Comparison of ENCODE assay signal across 22 cellular contexts in genomic region chr1:28778021-28778420, GRCh38. TPM values are rescaled to one million over a fixed set of nuclear protein-coding genes. Genes with fewer than 3 reads are reported as not detected.
DNase-seq lines count a peak whose midpoint lies in the region; ATAC-seq and TF ChIP-seq lines count a peak whose summit lies in the region.
"Had no signal": no experiment of that assay in that cellular context is flagged by ENCODE, and none has a peak within 500 bp of the region (broad histone marks: within the 10 kb centered on the region; RNA-seq: fewer than 3 reads in every experiment).

No MANE protein-coding gene starts in this region.

- no peak for ATAC-seq in activated naive CD8-positive, alpha-beta T cell treated with anti-CD3 and anti-CD28 coated beads, Interleukin-2, amount 10 ng/mL, durations not matched to agents 7 days and 5 days (ENCODE audit: low read depth)
- no peak for ATAC-seq in activated naive CD8-positive, alpha-beta T cell treated with anti-CD3 and anti-CD28 coated beads, Interleukin-2, amount 50 U/mL, for 24 hours
- ATAC-seq: CD8-positive, alpha-beta T cell; GM12878 had no signal

- H3K27me3 ChIP-seq in thyroid gland: no peaks in the 10 kb centered on the region
- H3K27me3 ChIP-seq: BLaER1 treated with 17β-estradiol and CSF1 and Interleukin-3, amounts not matched to agents 10 nM and 100 nM had no signal

- no peak overlapping the region for H3K4me3 Mint-ChIP-seq in activated naive CD8-positive, alpha-beta T cell treated with anti-CD3 and anti-CD28 coated beads, Interleukin-2, amount 10 ng/mL, durations not matched to agents 7 days and 5 days
- H3K4me3 Mint-ChIP-seq in activated naive CD8-positive, alpha-beta T cell treated with anti-CD3 and anti-CD28 coated beads, Interleukin-2, amount 50 U/mL, for 24 hours: no peak overlapping the region
- no peak overlapping the region for H3K4me3 Mint-ChIP-seq in type B pancreatic cell
- H3K4me3 Mint-ChIP-seq: B cell; CD8-positive, alpha-beta T cell; HFFc6 had no signal

- H3K36me3 Mint-ChIP-seq in activated naive CD8-positive, alpha-beta T cell treated with anti-CD3 and anti-CD28 coated beads, Interleukin-2, amount 10 ng/mL, durations not matched to agents 7 days and 5 days: no peaks in the 10 kb centered on the region
- H3K36me3 Mint-ChIP-seq in activated naive CD8-positive, alpha-beta T cell treated with anti-CD3 and anti-CD28 coated beads, Interleukin-2, amount 50 U/mL, for 24 hours (ENCODE audit: low read depth): peaks cover 3% of the 10 kb centered on the region
- H3K36me3 Mint-ChIP-seq in type B pancreatic cell: no peaks in the 10 kb centered on the region
- H3K36me3 Mint-ChIP-seq: CD8-positive, alpha-beta T cell had no signal

- TF ChIP-seq CTCF in HEK293 (tag by site-specific recombination; IDR thresholded peaks at IDR 0.05): no peak
- no peak for TF ChIP-seq CTCF in type B pancreatic cell (conservative IDR thresholded peaks at IDR 0.05)
- TF ChIP-seq CTCF in thyroid gland (IDR thresholded peaks at IDR 0.05): no peak

- no peaks in the 10 kb centered on the region for H3K4me1 ChIP-seq in HEK293 (ENCODE audit: control insufficient read depth, insufficient read depth, low read length)
- H3K4me1 ChIP-seq in thyroid gland: peaks cover 4 to 14% of the 10 kb centered on the region in 2 donors
- H3K4me1 ChIP-seq: HAP-1 had no signal

- H3K4me1 Mint-ChIP-seq in activated naive CD8-positive, alpha-beta T cell treated with anti-CD3 and anti-CD28 coated beads, Interleukin-2, amount 10 ng/mL, durations not matched to agents 7 days and 5 days: peaks cover 3% of the 10 kb centered on the region
- H3K4me1 Mint-ChIP-seq in activated naive CD8-positive, alpha-beta T cell treated with anti-CD3 and anti-CD28 coated beads, Interleukin-2, amount 50 U/mL, for 24 hours: peaks cover 5% of the 10 kb centered on the region
- H3K4me1 Mint-ChIP-seq in type B pancreatic cell (ENCODE audit: unreplicated experiment): peaks cover 11% of the 10 kb centered on the region

- H3K27ac ChIP-seq in HEK293 (ENCODE audit: extremely low read depth, low read depth, low read length) (no peak overlapping the region), thyroid gland (no peak overlapping the region)
- H3K27ac ChIP-seq: BLaER1 treated with 17β-estradiol and CSF1 and Interleukin-3, amounts not matched to agents 10 nM and 100 nM; HL-60 had no signal

- peak; percentile 1 for DNase-seq in activated naive CD8-positive, alpha-beta T cell treated with anti-CD3 and anti-CD28 coated beads, Interleukin-2, amount 10 ng/mL, durations not matched to agents 7 days and 5 days
- no peak for DNase-seq in activated naive CD8-positive, alpha-beta T cell treated with anti-CD3 and anti-CD28 coated beads, Interleukin-2, amount 50 U/mL, for 24 hours
- peak; percentile 16 for DNase-seq in mesenteric fat pad (ENCODE audit: low spot score)
- DNase-seq in type B pancreatic cell (ENCODE audit: extremely low spot score, unreplicated experiment): no peak
- no peak for DNase-seq in SKM-1 treated with dmso at 0.1 percent for 144 hours (lab: John Stamatoyannopoulos, UW; ENCODE audit: unreplicated experiment)
- DNase-seq in NCI-H187 treated with DMSO at 0.1 percent for 48 hours (lab: John Stamatoyannopoulos, UW): no peak
- DNase-seq in thyroid gland: no peak
- DNase-seq: 8988T; CD8-positive, alpha-beta T cell; DMS 273 treated with DMSO at 0.1 percent for 48 hours; DMS53; DND-41; EL; HFFc6; IMR-90 had no signal

- TF ChIP-seq POLR2A in thyroid gland (IDR thresholded peaks at IDR 0.05): no peak

- 88 to 97% methylated on average over 2 of the region's 2 CpGs for WGBS in thyroid gland, 2 donors

- peaks cover 6% of the 10 kb centered on the region for H3K27me3 Mint-ChIP-seq in activated naive CD8-positive, alpha-beta T cell treated with anti-CD3 and anti-CD28 coated beads, Interleukin-2, amount 10 ng/mL, durations not matched to agents 7 days and 5 days
- no peaks in the 10 kb centered on the region for H3K27me3 Mint-ChIP-seq in activated naive CD8-positive, alpha-beta T cell treated with anti-CD3 and anti-CD28 coated beads, Interleukin-2, amount 50 U/mL, for 24 hours
- H3K27me3 Mint-ChIP-seq in type B pancreatic cell: no peaks in the 10 kb centered on the region
- H3K27me3 Mint-ChIP-seq: B cell had no signal

- CTCF ChIA-PET in HEK293 (lab: Yijun Ruan, JAX): no interaction called here

- POLR2A ChIA-PET in activated naive CD8-positive, alpha-beta T cell treated with anti-CD3 and anti-CD28 coated beads, Interleukin-2, amount 10 ng/mL, durations not matched to agents 7 days and 5 days (lab: Charles Lee): no interaction called here
- POLR2A ChIA-PET in HEK293 (lab: Yijun Ruan, JAX): no interaction called here

- H3K9me3 Mint-ChIP-seq in activated naive CD8-positive, alpha-beta T cell treated with anti-CD3 and anti-CD28 coated beads, Interleukin-2, amount 10 ng/mL, durations not matched to agents 7 days and 5 days: no peaks in the 10 kb centered on the region
- H3K9me3 Mint-ChIP-seq in activated naive CD8-positive, alpha-beta T cell treated with anti-CD3 and anti-CD28 coated beads, Interleukin-2, amount 50 U/mL, for 24 hours: no peaks in the 10 kb centered on the region
- no peaks in the 10 kb centered on the region for H3K9me3 Mint-ChIP-seq in type B pancreatic cell
- H3K9me3 Mint-ChIP-seq: CD8-positive, alpha-beta T cell; HFFc6 had no signal

- H3K9me3 ChIP-seq in HEK293 (ENCODE audit: control insufficient read depth, insufficient read depth, low read depth, low read length) (no peaks in the 10 kb centered on the region), thyroid gland (no peaks in the 10 kb centered on the region)
- H3K9me3 ChIP-seq: BLaER1 treated with 17β-estradiol and CSF1 and Interleukin-3, amounts not matched to agents 10 nM and 100 nM; HAP-1 had no signal

- no peak overlapping the region for H3K27ac Mint-ChIP-seq in activated naive CD8-positive, alpha-beta T cell treated with anti-CD3 and anti-CD28 coated beads, Interleukin-2, amount 10 ng/mL, durations not matched to agents 7 days and 5 days
- no peak overlapping the region for H3K27ac Mint-ChIP-seq in activated naive CD8-positive, alpha-beta T cell treated with anti-CD3 and anti-CD28 coated beads, Interleukin-2, amount 50 U/mL, for 24 hours
- peak overlapping the region; percentile 64 for H3K27ac Mint-ChIP-seq in type B pancreatic cell
- H3K27ac Mint-ChIP-seq: B cell; CD8-positive, alpha-beta T cell; HFFc6 had no signal

- intact Hi-C loops in thyroid gland (cut with DNase I): loop anchor here (10.0 kb wide), 1 partner anchor 257 kb away; no protein-coding TSS in a partner anchor

- H3K4me3 ChIP-seq in HEK293 (ENCODE audit: low read depth, low read length): no peak overlapping the region
- H3K4me3 ChIP-seq in thyroid gland (replicated peaks in 1 of 3): no peak overlapping the region
- H3K4me3 ChIP-seq: BLaER1 treated with 17β-estradiol and CSF1 and Interleukin-3, amounts not matched to agents 10 nM and 100 nM; GM12878; HAP-1 had no signal

- H3K36me3 ChIP-seq in HEK293 (ENCODE audit: control insufficient read depth in 2 of 2, insufficient read depth in 1 of 2, low read length in 2 of 2) (peaks cover 4 to 33% of the 10 kb centered on the region in 2 experiments; a peak in 2 of 3 replicates), thyroid gland (no peaks in the 10 kb centered on the region)

TF ChIP-seq in HEK293, 187 proteins besides CTCF, POLR2A, EP300 and RAD21:
- TF ChIP-seq ZNF600 (tag by site-specific recombination; IDR thresholded peaks at IDR 0.05) (peak; percentile 86), ZNF558 (tag by site-specific recombination; IDR thresholded peaks at IDR 0.05) (no peak)

RNA-seq across cellular contexts. Expression of gene OPRD1, which starts 33.9 kb away (rescaled TPM):
- total RNA-seq in activated naive CD8-positive, alpha-beta T cell treated with anti-CD3 and anti-CD28 coated beads, Interleukin-2, amount 10 ng/mL, durations not matched to agents 7 days and 5 days: not detected
- total RNA-seq in mesenteric fat pad (not detected), type B pancreatic cell (ENCODE audit: low replicate concordance) (1.1 and 1.5 TPM in 2 replicates), thyroid gland (under 1 TPM in 1 of 4 donors, not detected in 3; 0.24 TPM)
- total RNA-seq: B cell; CD8-positive, alpha-beta T cell; G401; GM12878; HFFc6 had no signal

RNA-seq across cellular contexts. Expression of gene YTHDF2, which starts 41.3 kb away (rescaled TPM):
- 10 to 100 TPM; 62.5 to 70.2 TPM for total RNA-seq in activated naive CD8-positive, alpha-beta T cell treated with anti-CD3 and anti-CD28 coated beads, Interleukin-2, amount 10 ng/mL, durations not matched to agents 7 days and 5 days
- 65.5 TPM for total RNA-seq in mesenteric fat pad
- total RNA-seq in type B pancreatic cell (ENCODE audit: low replicate concordance): 93.9 and 105 TPM in 2 replicates
- 10 to 100 TPM; 53.1 to 74.4 (median 62.2) TPM for total RNA-seq in thyroid gland

Comparison
In these comparisons a context has a peak if more than half of its experiments do, and no peak if none do; other contexts are left out.
1. DNase-seq: peak in activated naive CD8-positive, alpha-beta T cell treated with anti-CD3 and anti-CD28 coated beads, Interleukin-2, amount 10 ng/mL, durations not matched to agents 7 days and 5 days (single experiment) and mesenteric fat pad (single experiment); none in activated naive CD8-positive, alpha-beta T cell treated with anti-CD3 and anti-CD28 coated beads, Interleukin-2, amount 50 U/mL, for 24 hours (single experiment), type B pancreatic cell (single experiment), SKM-1 treated with dmso at 0.1 percent for 144 hours (single experiment), NCI-H187 treated with DMSO at 0.1 percent for 48 hours (single experiment) and thyroid gland (0 of 2).